9 cellular contexts compared by ENCODE assay signal in the genomic region with DNA sequence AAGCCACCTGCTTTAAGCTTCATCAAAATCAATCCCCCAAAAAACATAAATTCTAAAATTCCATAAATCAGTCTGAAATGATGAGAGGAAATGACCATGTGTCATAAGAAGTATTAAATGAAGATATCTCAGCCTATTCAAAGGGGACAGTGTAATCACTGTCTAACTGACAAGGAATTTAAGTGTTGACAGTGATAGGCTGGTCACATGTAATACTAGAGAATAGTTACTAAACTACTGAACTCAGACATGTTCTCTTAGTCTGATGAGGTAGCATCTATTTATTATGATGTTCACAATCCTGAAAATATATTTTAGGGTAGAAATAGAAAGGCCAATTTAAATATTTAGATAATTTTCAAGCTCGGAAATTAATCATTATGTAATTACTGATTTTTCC.
"Had no signal": no experiment of that assay in that cellular context is flagged by ENCODE, and none has a peak within 500 bp of the region (broad histone marks: within the 10 kb centered on the region; RNA-seq: fewer than 3 reads in every experiment).

No MANE protein-coding gene starts in this region.

- H3K4me1 ChIP-seq: HAP-1 had no signal

- H3K4me1 Mint-ChIP-seq: GM23338, H9 had no signal

- ATAC-seq: GM23338, HCT116 had no signal

- H3K4me3 Mint-ChIP-seq: GM23338, H9, HFFc6 had no signal

- H3K27ac ChIP-seq: GM23248 had no signal

- H3K9ac ChIP-seq: GM23248 had no signal

- H2AFZ ChIP-seq: GM23248, GM23338 had no signal

- H3K4me3 ChIP-seq: GM23248, GM23338, HAP-1 had no signal

- H3K9me3 Mint-ChIP-seq: GM23338 had no signal

- H3K4me2 ChIP-seq: GM23338 had no signal

- H3K36me3 ChIP-seq: HAP-1 had no signal

- H3K27ac Mint-ChIP-seq: GM23338, H9, HFFc6 had no signal

- DNase-seq: GM23248, GOT3, H7, H9, HCEC 1CT, HFFc6 had no signal
